15 cellular contexts compared by ENCODE assay signal in the genomic region with DNA sequence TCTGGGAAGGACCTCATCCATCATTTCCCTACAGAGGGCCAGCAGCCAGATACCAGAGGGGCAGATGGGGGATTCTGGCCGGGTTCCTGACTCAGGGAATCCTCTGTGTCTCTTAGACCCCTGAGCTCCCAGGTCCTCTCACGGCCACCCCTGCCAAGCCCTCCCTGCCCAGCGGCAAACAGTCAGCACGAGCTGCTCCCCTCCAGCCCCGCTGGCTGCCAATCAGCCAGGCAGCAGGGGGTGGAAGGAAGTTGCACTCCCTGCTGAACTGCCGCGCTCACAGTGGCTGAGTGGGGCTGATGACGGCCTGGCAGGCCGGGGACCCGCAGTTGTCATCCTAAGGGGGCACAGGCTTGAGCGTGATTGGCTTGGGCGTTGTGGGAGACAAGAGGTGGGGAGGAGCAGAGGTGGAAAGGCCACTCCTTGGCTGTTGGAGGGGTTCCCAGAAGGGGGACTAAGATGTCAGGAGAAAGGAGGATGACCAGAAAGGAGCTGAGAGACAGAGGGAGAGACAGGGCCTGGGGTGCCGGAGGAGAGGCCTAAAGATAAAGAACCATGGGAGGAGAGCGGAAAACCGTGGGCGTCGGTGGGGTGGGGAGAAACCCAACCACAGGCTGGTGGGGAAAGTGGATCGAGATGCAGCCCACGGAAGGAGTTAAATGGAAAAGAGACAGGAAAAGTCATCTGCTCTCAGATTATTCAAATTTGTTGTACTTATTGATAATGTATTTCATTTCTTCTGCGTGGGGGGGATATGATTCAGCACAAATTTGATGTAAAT. TPM values are rescaled to one million over a fixed set of nuclear protein-coding genes. Genes with fewer than 3 reads are reported as not detected.
"Had no signal": no experiment of that assay in that cellular context is flagged by ENCODE, and none has a peak within 500 bp of the region (broad histone marks: within the 10 kb centered on the region; RNA-seq: fewer than 3 reads in every experiment).

No MANE protein-coding gene starts in this region.

- H2AFZ ChIP-seq: hepatocyte had no signal

- ATAC-seq: activated CD4-positive, alpha-beta T cell treated with anti-CD3 and anti-CD28 coated beads for 36 hours; esophagus mucosa; natural killer cell treated with Interleukin-12 subunit alpha and Interleukin-12 subunit beta and Interleukin-15 and Interleukin-18, amount 100 ng/mL, for 72 hours; sciatic nerve had no signal

- H3K9me3 Mint-ChIP-seq: activated CD4-positive, alpha-beta memory T cell treated with anti-CD3 and anti-CD28 coated beads, Interleukin-2, amount 10 ng/mL, durations not matched to agents 7 days and 5 days; natural killer cell treated with Interleukin-12 subunit alpha and Interleukin-12 subunit beta and Interleukin-15 and Interleukin-18, amount 100 ng/mL, for 72 hours had no signal

- H3K9me3 ChIP-seq: adrenal gland had no signal

- H3K4me1 Mint-ChIP-seq: activated CD4-positive, alpha-beta memory T cell treated with anti-CD3 and anti-CD28 coated beads, Interleukin-2, amount 10 ng/mL, durations not matched to agents 7 days and 5 days had no signal

- H3K4me3 Mint-ChIP-seq: activated CD4-positive, alpha-beta memory T cell treated with anti-CD3 and anti-CD28 coated beads, Interleukin-2, amount 10 ng/mL, durations not matched to agents 7 days and 5 days; activated CD4-positive, alpha-beta T cell treated with anti-CD3 and anti-CD28 coated beads for 36 hours; activated naive CD4-positive, alpha-beta T cell treated with anti-CD3 and anti-CD28 coated beads, Interleukin-2, amount 50 U/mL, for 24 hours; activated T-cell treated with anti-CD3 and anti-CD28 coated beads, Interleukin-2, amount 50 U/mL, for 24 hours; natural killer cell treated with Interleukin-12 subunit alpha and Interleukin-12 subunit beta and Interleukin-15 and Interleukin-18, amount 100 ng/mL, for 72 hours; stimulated activated naive CD8-positive, alpha-beta T cell treated with anti-CD3 and anti-CD28 coated beads, Interleukin-15, Interleukin-2, amounts not matched to agents 100 ng/mL and 50 ng/mL, for 24 hours; type B pancreatic cell had no signal

- FAIRE-seq: colon had no signal

- H3K36me3 Mint-ChIP-seq: activated naive CD4-positive, alpha-beta T cell treated with anti-CD3 and anti-CD28 coated beads, Interleukin-2, amount 50 U/mL, for 24 hours; natural killer cell treated with Interleukin-12 subunit alpha and Interleukin-12 subunit beta and Interleukin-15 and Interleukin-18, amount 100 ng/mL, for 72 hours had no signal

- H3K27ac ChIP-seq: adrenal gland, hepatocyte, WERI-Rb-1 had no signal

- H3K27me3 ChIP-seq: adrenal gland, hepatocyte had no signal

- H3K27ac Mint-ChIP-seq: activated CD4-positive, alpha-beta memory T cell treated with anti-CD3 and anti-CD28 coated beads, Interleukin-2, amount 10 ng/mL, durations not matched to agents 7 days and 5 days; activated CD4-positive, alpha-beta T cell treated with anti-CD3 and anti-CD28 coated beads for 36 hours; activated naive CD4-positive, alpha-beta T cell treated with anti-CD3 and anti-CD28 coated beads, Interleukin-2, amount 50 U/mL, for 24 hours; activated T-cell treated with anti-CD3 and anti-CD28 coated beads, Interleukin-2, amount 50 U/mL, for 24 hours; natural killer cell treated with Interleukin-12 subunit alpha and Interleukin-12 subunit beta and Interleukin-15 and Interleukin-18, amount 100 ng/mL, for 72 hours; stimulated activated naive CD8-positive, alpha-beta T cell treated with anti-CD3 and anti-CD28 coated beads, Interleukin-15, Interleukin-2, amounts not matched to agents 100 ng/mL and 50 ng/mL, for 24 hours; type B pancreatic cell had no signal

- H3K4me2 ChIP-seq: hepatocyte had no signal

- DNase-seq: activated CD4-positive, alpha-beta memory T cell treated with anti-CD3 and anti-CD28 coated beads, Interleukin-2, amount 10 ng/mL, durations not matched to agents 7 days and 5 days; activated CD4-positive, alpha-beta T cell treated with anti-CD3 and anti-CD28 coated beads for 36 hours; activated effector memory CD4-positive, alpha-beta T cell treated with Interleukin-2 at 50 U/mL for 16 hours; activated T-cell treated with anti-CD3 and anti-CD28 coated beads, Interleukin-2, amount 50 U/mL, for 24 hours; adrenal gland; mesenchymal stem cell; WERI-Rb-1 had no signal

- H3K36me3 ChIP-seq: adrenal gland, WERI-Rb-1 had no signal

- H3K4me3 ChIP-seq: adrenal gland, hepatocyte had no signal

RNA-seq across cellular contexts. Expression of gene CCDC149, which starts 4.4 kb away (rescaled TPM):
- total RNA-seq: activated CD4-positive, alpha-beta memory T cell treated with anti-CD3 and anti-CD28 coated beads, Interleukin-2, amount 10 ng/mL, durations not matched to agents 7 days and 5 days; natural killer cell treated with Interleukin-12 subunit alpha and Interleukin-12 subunit beta and Interleukin-15 and Interleukin-18, amount 100 ng/mL, for 72 hours had no signal
